1 cellular context compared by ENCODE assay signal in the genomic region with DNA sequence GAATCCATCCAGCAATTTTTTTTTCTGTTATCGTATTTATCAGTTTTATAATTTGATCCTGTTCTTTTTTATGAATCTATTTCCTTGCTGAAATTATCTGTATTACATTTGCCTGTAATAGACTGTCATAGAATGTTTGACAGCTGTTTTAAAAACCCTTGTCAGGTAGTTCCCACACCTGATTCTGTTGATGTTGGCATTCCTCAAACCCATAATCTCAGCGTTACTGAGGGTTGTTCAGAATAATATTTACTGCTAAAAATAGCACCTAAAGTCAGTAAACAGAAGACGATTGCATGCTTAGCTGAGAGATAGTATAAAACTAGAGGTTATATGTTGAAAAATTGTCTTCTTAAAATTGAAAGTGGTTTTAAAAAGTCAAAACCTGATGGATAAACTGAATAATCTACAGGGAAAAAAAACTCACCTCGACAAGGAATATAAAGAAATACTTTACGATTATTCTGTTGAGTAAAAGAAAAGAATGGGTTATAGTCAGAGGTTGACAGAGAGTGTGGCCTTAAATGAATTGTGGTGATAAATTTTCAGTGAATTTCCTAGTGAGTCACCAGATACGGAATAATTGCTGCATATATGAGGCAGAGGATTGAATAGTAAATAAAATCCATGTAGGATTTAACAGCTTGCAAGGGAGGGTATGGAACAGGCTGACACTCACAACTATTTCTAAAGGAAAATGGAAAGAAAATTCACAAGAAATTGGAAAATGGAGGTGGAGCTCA.
TF ChIP-seq lines count a peak whose summit lies in the region.

No MANE protein-coding gene starts in this region.

TF ChIP-seq in WTC11, 78 proteins besides CTCF, POLR2A, EP300 and RAD21 (continued from another document):
- TF ChIP-seq, protein P1, sequence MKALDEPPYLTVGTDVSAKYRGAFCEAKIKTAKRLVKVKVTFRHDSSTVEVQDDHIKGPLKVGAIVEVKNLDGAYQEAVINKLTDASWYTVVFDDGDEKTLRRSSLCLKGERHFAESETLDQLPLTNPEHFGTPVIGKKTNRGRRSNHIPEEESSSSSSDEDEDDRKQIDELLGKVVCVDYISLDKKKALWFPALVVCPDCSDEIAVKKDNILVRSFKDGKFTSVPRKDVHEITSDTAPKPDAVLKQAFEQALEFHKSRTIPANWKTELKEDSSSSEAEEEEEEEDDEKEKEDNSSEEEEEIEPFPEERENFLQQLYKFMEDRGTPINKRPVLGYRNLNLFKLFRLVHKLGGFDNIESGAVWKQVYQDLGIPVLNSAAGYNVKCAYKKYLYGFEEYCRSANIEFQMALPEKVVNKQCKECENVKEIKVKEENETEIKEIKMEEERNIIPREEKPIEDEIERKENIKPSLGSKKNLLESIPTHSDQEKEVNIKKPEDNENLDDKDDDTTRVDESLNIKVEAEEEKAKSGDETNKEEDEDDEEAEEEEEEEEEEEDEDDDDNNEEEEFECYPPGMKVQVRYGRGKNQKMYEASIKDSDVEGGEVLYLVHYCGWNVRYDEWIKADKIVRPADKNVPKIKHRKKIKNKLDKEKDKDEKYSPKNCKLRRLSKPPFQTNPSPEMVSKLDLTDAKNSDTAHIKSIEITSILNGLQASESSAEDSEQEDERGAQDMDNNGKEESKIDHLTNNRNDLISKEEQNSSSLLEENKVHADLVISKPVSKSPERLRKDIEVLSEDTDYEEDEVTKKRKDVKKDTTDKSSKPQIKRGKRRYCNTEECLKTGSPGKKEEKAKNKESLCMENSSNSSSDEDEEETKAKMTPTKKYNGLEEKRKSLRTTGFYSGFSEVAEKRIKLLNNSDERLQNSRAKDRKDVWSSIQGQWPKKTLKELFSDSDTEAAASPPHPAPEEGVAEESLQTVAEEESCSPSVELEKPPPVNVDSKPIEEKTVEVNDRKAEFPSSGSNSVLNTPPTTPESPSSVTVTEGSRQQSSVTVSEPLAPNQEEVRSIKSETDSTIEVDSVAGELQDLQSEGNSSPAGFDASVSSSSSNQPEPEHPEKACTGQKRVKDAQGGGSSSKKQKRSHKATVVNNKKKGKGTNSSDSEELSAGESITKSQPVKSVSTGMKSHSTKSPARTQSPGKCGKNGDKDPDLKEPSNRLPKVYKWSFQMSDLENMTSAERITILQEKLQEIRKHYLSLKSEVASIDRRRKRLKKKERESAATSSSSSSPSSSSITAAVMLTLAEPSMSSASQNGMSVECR (CRISPR knock-in tag; IDR thresholded peaks at IDR 0.05; ENCODE audit: borderline replicate concordance), result no peak
- no peak for TF ChIP-seq ZNF425 (CRISPR knock-in tag; conservative IDR thresholded peaks at IDR 0.05)
- TF ChIP-seq, protein P2, sequence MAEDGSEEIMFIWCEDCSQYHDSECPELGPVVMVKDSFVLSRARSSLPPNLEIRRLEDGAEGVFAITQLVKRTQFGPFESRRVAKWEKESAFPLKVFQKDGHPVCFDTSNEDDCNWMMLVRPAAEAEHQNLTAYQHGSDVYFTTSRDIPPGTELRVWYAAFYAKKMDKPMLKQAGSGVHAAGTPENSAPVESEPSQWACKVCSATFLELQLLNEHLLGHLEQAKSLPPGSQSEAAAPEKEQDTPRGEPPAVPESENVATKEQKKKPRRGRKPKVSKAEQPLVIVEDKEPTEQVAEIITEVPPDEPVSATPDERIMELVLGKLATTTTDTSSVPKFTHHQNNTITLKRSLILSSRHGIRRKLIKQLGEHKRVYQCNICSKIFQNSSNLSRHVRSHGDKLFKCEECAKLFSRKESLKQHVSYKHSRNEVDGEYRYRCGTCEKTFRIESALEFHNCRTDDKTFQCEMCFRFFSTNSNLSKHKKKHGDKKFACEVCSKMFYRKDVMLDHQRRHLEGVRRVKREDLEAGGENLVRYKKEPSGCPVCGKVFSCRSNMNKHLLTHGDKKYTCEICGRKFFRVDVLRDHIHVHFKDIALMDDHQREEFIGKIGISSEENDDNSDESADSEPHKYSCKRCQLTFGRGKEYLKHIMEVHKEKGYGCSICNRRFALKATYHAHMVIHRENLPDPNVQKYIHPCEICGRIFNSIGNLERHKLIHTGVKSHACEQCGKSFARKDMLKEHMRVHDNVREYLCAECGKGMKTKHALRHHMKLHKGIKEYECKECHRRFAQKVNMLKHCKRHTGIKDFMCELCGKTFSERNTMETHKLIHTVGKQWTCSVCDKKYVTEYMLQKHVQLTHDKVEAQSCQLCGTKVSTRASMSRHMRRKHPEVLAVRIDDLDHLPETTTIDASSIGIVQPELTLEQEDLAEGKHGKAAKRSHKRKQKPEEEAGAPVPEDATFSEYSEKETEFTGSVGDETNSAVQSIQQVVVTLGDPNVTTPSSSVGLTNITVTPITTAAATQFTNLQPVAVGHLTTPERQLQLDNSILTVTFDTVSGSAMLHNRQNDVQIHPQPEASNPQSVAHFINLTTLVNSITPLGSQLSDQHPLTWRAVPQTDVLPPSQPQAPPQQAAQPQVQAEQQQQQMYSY (CRISPR knock-in tag; IDR thresholded peaks at IDR 0.05), result no peak
- TF ChIP-seq, protein P3, sequence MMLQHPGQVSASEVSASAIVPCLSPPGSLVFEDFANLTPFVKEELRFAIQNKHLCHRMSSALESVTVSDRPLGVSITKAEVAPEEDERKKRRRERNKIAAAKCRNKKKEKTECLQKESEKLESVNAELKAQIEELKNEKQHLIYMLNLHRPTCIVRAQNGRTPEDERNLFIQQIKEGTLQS (CRISPR knock-in tag; conservative IDR thresholded peaks at IDR 0.05), result no peak
